Comparison of ENCODE assay signal across 8 cellular contexts in the genomic region with DNA sequence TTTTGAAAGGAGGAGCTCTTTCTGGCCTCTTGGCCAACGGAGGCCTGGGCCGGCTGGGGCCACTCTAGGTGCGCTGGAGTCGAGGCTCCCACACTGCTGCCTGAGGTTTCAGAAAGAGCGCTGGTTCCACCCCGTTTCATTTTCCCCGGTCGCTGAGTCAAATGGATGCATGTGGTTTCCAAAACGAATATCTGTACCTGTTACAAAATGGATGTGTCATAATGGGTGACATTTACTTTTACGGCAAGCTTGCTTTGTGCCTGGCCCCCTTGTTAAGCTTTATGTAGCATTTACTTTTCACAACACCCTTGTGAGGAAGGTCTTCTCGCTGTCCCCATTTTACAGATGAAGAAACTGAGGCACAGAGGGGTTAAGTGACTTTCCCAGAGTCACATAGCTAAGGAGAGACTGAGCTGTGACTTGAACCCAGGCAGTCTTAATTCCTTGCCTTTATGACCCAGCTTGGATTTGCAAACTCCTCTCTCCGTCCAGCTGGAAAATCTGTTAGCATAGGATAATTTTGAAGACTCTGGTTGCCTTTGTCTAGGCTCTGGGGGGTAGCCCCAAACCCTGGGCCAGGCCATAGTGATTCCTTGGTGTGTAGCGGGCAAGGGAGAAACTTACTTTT. TPM values are rescaled to one million over a fixed set of nuclear protein-coding genes. Genes with fewer than 3 reads are reported as not detected.
DNase-seq lines count a peak whose midpoint lies in the region; ATAC-seq lines count a peak whose summit lies in the region.

No MANE protein-coding gene starts in this region.

- DNase-seq in NOMO-1 (lab: John Stamatoyannopoulos, UW; ENCODE audit: unreplicated experiment in 2 of 2) (peak; percentile 59 to 75), NOMO-1 treated with dmso at 0.1 percent for 144 hours (lab: John Stamatoyannopoulos, UW; ENCODE audit: unreplicated experiment) (no peak), AG08395 (ENCODE audit: low spot score) (no peak), DMS 273 (lab: John Stamatoyannopoulos, UW; ENCODE audit: unreplicated experiment) (no peak), HK-2 (ENCODE audit: unreplicated experiment) (no peak)
- DNase-seq in activated CD8-positive, alpha-beta memory T cell treated with anti-CD3 and anti-CD28 coated beads for 24 hours, result peak; percentile 85
- peak in 2 of 9 donors; percentile 7 to 76 for DNase-seq in naive thymus-derived CD4-positive, alpha-beta T cell

- H3K27ac Mint-ChIP-seq in naive thymus-derived CD4-positive, alpha-beta T cell, result peak overlapping the region in 4 of 9 donors; percentile 36 to 97 (median 71)

- H3K4me1 Mint-ChIP-seq in naive thymus-derived CD4-positive, alpha-beta T cell, result peaks cover 28 to 88% (median 34%) of the 10 kb centered on the region in 7 donors

- peak; percentile 79 for ATAC-seq in HG03175 (IDR thresholded peaks at IDR 0.05; ENCODE audit: unreplicated experiment)
- ATAC-seq in naive thymus-derived CD4-positive, alpha-beta T cell, result peak; percentile 80

- H3K27me3 Mint-ChIP-seq in naive thymus-derived CD4-positive, alpha-beta T cell, result no peaks in the 10 kb centered on the region

- CTCF ChIA-PET in naive thymus-derived CD4-positive, alpha-beta T cell (lab: Charles Lee), result interaction anchor here (0.6 kb wide), 1 partner anchor 34 kb away, joined by 4 read pairs; no protein-coding TSS in a partner anchor

- H3K4me3 Mint-ChIP-seq in naive thymus-derived CD4-positive, alpha-beta T cell, result peak overlapping the region in 9 of 10 donors; percentile 32 to 86 (median 53)

- H3K27ac ChIP-seq in naive thymus-derived CD4-positive, alpha-beta T cell (ENCODE audit: low read depth, low read length), result no peak overlapping the region

- peaks cover 0 to 25% of the 10 kb centered on the region in 2 donors for H3K4me1 ChIP-seq in naive thymus-derived CD4-positive, alpha-beta T cell (ENCODE audit: control insufficient read depth in 2 of 2, insufficient read depth in 2 of 2, low read length in 2 of 2)

- peak overlapping the region; percentile 31 for H3K4me3 ChIP-seq in naive thymus-derived CD4-positive, alpha-beta T cell (ENCODE audit: low read length)

- H3K27me3 ChIP-seq in naive thymus-derived CD4-positive, alpha-beta T cell (ENCODE audit: control insufficient read depth in 2 of 2, insufficient read depth in 2 of 2, low read length in 2 of 2), result no peaks in the 10 kb centered on the region

- no peaks in the 10 kb centered on the region for H3K9me3 ChIP-seq in naive thymus-derived CD4-positive, alpha-beta T cell (ENCODE audit: control insufficient read depth in 2 of 3, low read length in 3 of 3)

- POLR2A ChIA-PET in naive thymus-derived CD4-positive, alpha-beta T cell (lab: Charles Lee), result no interaction called here

- peaks cover 0 to 7% (median 0%) of the 10 kb centered on the region in 5 donors for H3K36me3 Mint-ChIP-seq in naive thymus-derived CD4-positive, alpha-beta T cell

- intact Hi-C loops in naive thymus-derived CD4-positive, alpha-beta T cell (cut with micrococcal nuclease), result loop anchor here in 1 of 2 donors (1.0 to 2.0 kb wide), 3 partner anchors 7 to 14 kb away; a partner anchor contains a TSS

- H3K36me3 ChIP-seq in naive thymus-derived CD4-positive, alpha-beta T cell (ENCODE audit: control insufficient read depth in 2 of 3, insufficient read depth in 3 of 3, low read length in 3 of 3), result no peaks in the 10 kb centered on the region

- no peaks in the 10 kb centered on the region for H3K9me3 Mint-ChIP-seq in naive thymus-derived CD4-positive, alpha-beta T cell

RNA-seq across cellular contexts. Expression of a gene that starts 10.6 kb away (rescaled TPM):
- total RNA-seq in naive thymus-derived CD4-positive, alpha-beta T cell, result 10 to 100 TPM; 22.5 to 96.4 (median 27.8) TPM
- polyA plus RNA-seq in naive thymus-derived CD4-positive, alpha-beta T cell, result 1 to 10 TPM in 1 of 2 donors, under 1 TPM in 1; 0.52 to 1.8 TPM

Comparison
In these comparisons a context has a peak if more than half of its experiments do, and no peak if none do; other contexts are left out.
1. DNase-seq: peak in NOMO-1 (2 of 2) and activated CD8-positive, alpha-beta memory T cell treated with anti-CD3 and anti-CD28 coated beads for 24 hours (single experiment); none in NOMO-1 treated with dmso at 0.1 percent for 144 hours (single experiment), AG08395 (single experiment), DMS 273 (single experiment) and HK-2 (single experiment).